In genomic region chr22:17915188-17915587, GRCh38 we compare ENCODE assay signal across 23 cellular contexts.
"Had no signal": no experiment of that assay in that cellular context is flagged by ENCODE, and none has a peak within 500 bp of the region (broad histone marks: within the 10 kb centered on the region; RNA-seq: fewer than 3 reads in every experiment).

No MANE protein-coding gene starts in this region.

- ATAC-seq: foreskin keratinocyte; left lobe of liver; lower lobe of right lung; natural killer cell treated with Interleukin-12 subunit alpha and Interleukin-12 subunit beta and Interleukin-15 and Interleukin-18, amount 100 ng/mL, for 72 hours; right lobe of liver had no signal

- H3K4me3 ChIP-seq: colonic mucosa, lower lobe of right lung, neural progenitor cell, ovary, right lobe of liver, skin epidermis, stomach, thyroid gland had no signal

- DNase-seq: colonic mucosa; dermis blood vessel endothelial cell; effector CD4-positive, alpha-beta T cell; endodermal cell; erythroblast; foreskin keratinocyte; hypothalamus; kidney glomerular epithelial cell; lower lobe of right lung; ovary; right lobe of liver; stimulated activated CD4-positive, alpha-beta T cell treated with anti-CD3 and anti-CD28 coated beads, Interleukin-2, amount 100 ng/mL, for 24 hours; stimulated activated CD4-positive, alpha-beta T cell treated with anti-CD3 and anti-CD28 coated beads, Interleukin-4, amount 100 ng/mL, for 4 hours; stimulated activated naive CD4-positive, alpha-beta T cell; stomach; thyroid gland had no signal

- H3K27me3 ChIP-seq: colonic mucosa, foreskin keratinocyte, neural progenitor cell, ovary, right lobe of liver, stomach, thyroid gland had no signal

- H3K4me1 ChIP-seq: colonic mucosa had no signal

- H3K9me3 ChIP-seq: colonic mucosa, lower lobe of right lung, ovary, right lobe of liver, stomach, thyroid gland had no signal

- H3K4me3 Mint-ChIP-seq: central memory CD8-positive, alpha-beta T cell; endodermal cell; memory B cell; natural killer cell treated with Interleukin-12 subunit alpha and Interleukin-12 subunit beta and Interleukin-15 and Interleukin-18, amount 100 ng/mL, for 72 hours; neural progenitor cell; type B pancreatic cell had no signal

- H3K9me3 Mint-ChIP-seq: central memory CD8-positive, alpha-beta T cell; endodermal cell; memory B cell; natural killer cell treated with Interleukin-12 subunit alpha and Interleukin-12 subunit beta and Interleukin-15 and Interleukin-18, amount 100 ng/mL, for 72 hours; neural progenitor cell; type B pancreatic cell had no signal

- H3K27ac ChIP-seq: colonic mucosa, foreskin keratinocyte, lower lobe of right lung, neural progenitor cell, ovary, right lobe of liver, skin epidermis, thyroid gland had no signal

- H3K36me3 Mint-ChIP-seq: natural killer cell treated with Interleukin-12 subunit alpha and Interleukin-12 subunit beta and Interleukin-15 and Interleukin-18, amount 100 ng/mL, for 72 hours; neural progenitor cell; type B pancreatic cell had no signal

- H3K36me3 ChIP-seq: colonic mucosa, lower lobe of right lung, neural progenitor cell, ovary, right lobe of liver, stomach, thyroid gland had no signal

- H3K27me3 Mint-ChIP-seq: central memory CD8-positive, alpha-beta T cell; memory B cell; natural killer cell treated with Interleukin-12 subunit alpha and Interleukin-12 subunit beta and Interleukin-15 and Interleukin-18, amount 100 ng/mL, for 72 hours; type B pancreatic cell had no signal

- H3K27ac Mint-ChIP-seq: endodermal cell; memory B cell; natural killer cell treated with Interleukin-12 subunit alpha and Interleukin-12 subunit beta and Interleukin-15 and Interleukin-18, amount 100 ng/mL, for 72 hours; neural progenitor cell; type B pancreatic cell had no signal
